In genomic region chr15:92020207-92020606, GRCh38 we compare ENCODE assay signal across 23 cellular contexts.
"Had no signal": no experiment of that assay in that cellular context is flagged by ENCODE, and none has a peak within 500 bp of the region (broad histone marks: within the 10 kb centered on the region; RNA-seq: fewer than 3 reads in every experiment).

No MANE protein-coding gene starts in this region.

- H3K27ac ChIP-seq: epithelial cell of prostate, esophagus muscularis mucosa, gastrocnemius medialis, left ventricle myocardium inferior, neural progenitor cell, pancreas, testis, transverse colon had no signal

- H3K4me1 ChIP-seq: gastrocnemius medialis, neural progenitor cell, pancreas, testis had no signal

- H3K36me3 ChIP-seq: esophagus muscularis mucosa, gastrocnemius medialis, heart right ventricle, left ventricle myocardium inferior, neural progenitor cell, pancreas, transverse colon had no signal

- H2AFZ ChIP-seq: neural progenitor cell had no signal

- H3K4me1 Mint-ChIP-seq: neural progenitor cell; stimulated activated memory B cell treated with anti-CD40 and anti-IgM and Interleukin-4, amounts not matched to agents 10 μg/mL and 1 μg/mL and 100 μg/mL, for 72 hours had no signal

- H3K27ac Mint-ChIP-seq: dendritic cell treated with granulocyte-macrophage colony-stimulating factor and Interleukin-4, amounts not matched to agents 40 ng/mL and 50 ng/mL, for 4 days; effector memory CD8-positive, alpha-beta T cell; natural killer cell treated with Interleukin-12 subunit alpha and Interleukin-12 subunit beta and Interleukin-15 and Interleukin-18, amount 100 ng/mL, for 72 hours; neural progenitor cell; progenitor cell of endocrine pancreas; stimulated activated memory B cell treated with anti-CD40 and anti-IgM and Interleukin-4, amounts not matched to agents 10 μg/mL and 1 μg/mL and 100 μg/mL, for 72 hours; stimulated activated naive CD8-positive, alpha-beta T cell treated with anti-CD3 and anti-CD28 coated beads, Interleukin-15, Interleukin-2, amounts not matched to agents 100 ng/mL and 50 ng/mL, for 24 hours had no signal

- H3K27me3 Mint-ChIP-seq: dendritic cell treated with granulocyte-macrophage colony-stimulating factor and Interleukin-4, amounts not matched to agents 40 ng/mL and 50 ng/mL, for 4 days; effector memory CD8-positive, alpha-beta T cell; natural killer cell treated with Interleukin-12 subunit alpha and Interleukin-12 subunit beta and Interleukin-15 and Interleukin-18, amount 100 ng/mL, for 72 hours; stimulated activated naive CD8-positive, alpha-beta T cell treated with anti-CD3 and anti-CD28 coated beads, Interleukin-15, Interleukin-2, amounts not matched to agents 100 ng/mL and 50 ng/mL, for 24 hours had no signal

- H3K9ac ChIP-seq: neural progenitor cell had no signal

- H3K4me2 ChIP-seq: neural progenitor cell, smooth muscle cell had no signal

- DNase-seq: cerebellar nuclear complex; effector memory CD8-positive, alpha-beta T cell; gastrocnemius medialis; heart right ventricle; left ventricle myocardium inferior; mesenchymal stem cell; midbrain; nucleus accumbens; pancreas; stimulated activated CD4-positive, alpha-beta T cell treated with anti-CD3 and anti-CD28 coated beads, Interleukin-4, amount 100 ng/mL, for 1 hour; transverse colon had no signal

- H3K27me3 ChIP-seq: esophagus muscularis mucosa, gastrocnemius medialis, heart right ventricle, neural progenitor cell, pancreas, testis, transverse colon had no signal

- H3K36me3 Mint-ChIP-seq: natural killer cell treated with Interleukin-12 subunit alpha and Interleukin-12 subunit beta and Interleukin-15 and Interleukin-18, amount 100 ng/mL, for 72 hours; neural progenitor cell; stimulated activated memory B cell treated with anti-CD40 and anti-IgM and Interleukin-4, amounts not matched to agents 10 μg/mL and 1 μg/mL and 100 μg/mL, for 72 hours had no signal

- ATAC-seq: effector memory CD8-positive, alpha-beta T cell; gastrocnemius medialis; natural killer cell treated with Interleukin-12 subunit alpha and Interleukin-12 subunit beta and Interleukin-15 and Interleukin-18, amount 100 ng/mL, for 72 hours; right cardiac atrium; stimulated activated memory B cell treated with anti-CD40 and anti-IgM and Interleukin-4, amounts not matched to agents 10 μg/mL and 1 μg/mL and 100 μg/mL, for 72 hours had no signal

- H3K9me3 ChIP-seq: esophagus muscularis mucosa, gastrocnemius medialis, heart right ventricle, left ventricle myocardium inferior, pancreas, testis, transverse colon had no signal

- H3K4me3 Mint-ChIP-seq: dendritic cell treated with granulocyte-macrophage colony-stimulating factor and Interleukin-4, amounts not matched to agents 40 ng/mL and 50 ng/mL, for 4 days; effector memory CD8-positive, alpha-beta T cell; natural killer cell treated with Interleukin-12 subunit alpha and Interleukin-12 subunit beta and Interleukin-15 and Interleukin-18, amount 100 ng/mL, for 72 hours; neural progenitor cell; stimulated activated memory B cell treated with anti-CD40 and anti-IgM and Interleukin-4, amounts not matched to agents 10 μg/mL and 1 μg/mL and 100 μg/mL, for 72 hours; stimulated activated naive CD8-positive, alpha-beta T cell treated with anti-CD3 and anti-CD28 coated beads, Interleukin-15, Interleukin-2, amounts not matched to agents 100 ng/mL and 50 ng/mL, for 24 hours had no signal

- H3K4me3 ChIP-seq: esophagus muscularis mucosa, gastrocnemius medialis, heart right ventricle, left ventricle myocardium inferior, lung, neural progenitor cell, pancreas, smooth muscle cell, testis, transverse colon had no signal
